In genomic region chr1:46642091-46642680, GRCh38 we compare ENCODE assay signal across 25 cellular contexts. TPM values are rescaled to one million over a fixed set of nuclear protein-coding genes. Genes with fewer than 3 reads are reported as not detected.
"Had no signal": no experiment of that assay in that cellular context is flagged by ENCODE, and none has a peak within 500 bp of the region (broad histone marks: within the 10 kb centered on the region; RNA-seq: fewer than 3 reads in every experiment).

No MANE protein-coding gene starts in this region.

- H3K27me3 ChIP-seq: brain microvascular endothelial cell, dorsolateral prefrontal cortex, heart left ventricle, neutrophil, spleen, suprapubic skin, upper lobe of right lung had no signal

- H3K27ac Mint-ChIP-seq: activated CD8-positive, alpha-beta memory T cell treated with anti-CD3 and anti-CD28 coated beads, Interleukin-2, amount 10 ng/mL, durations not matched to agents 7 days and 5 days; activated naive CD8-positive, alpha-beta T cell had no signal

- DNase-seq: activated CD4-positive, alpha-beta T cell treated with anti-CD3 and anti-CD28 coated beads for 1 hour; activated CD4-positive, alpha-beta T cell treated with anti-CD3 and anti-CD28 coated beads, Interleukin-2, amount 50 U/mL, for 48 hours; activated CD8-positive, alpha-beta memory T cell treated with anti-CD3 and anti-CD28 coated beads, Interleukin-2, amount 10 ng/mL, durations not matched to agents 7 days and 5 days; activated gamma-delta T cell; activated T-cell treated with anti-CD3 and anti-CD28 coated beads, Interleukin-2, amount 50 U/mL, for 4 hours; amygdala; brain microvascular endothelial cell; foreskin fibroblast; heart left ventricle; left colon; naive thymus-derived CD4-positive, alpha-beta T cell; posterior cingulate gyrus; right cardiac atrium; spleen; stimulated activated CD4-positive, alpha-beta T cell treated with anti-CD3 and anti-CD28 coated beads, Interleukin-2, amount 100 ng/mL, for 24 hours; stimulated activated naive CD4-positive, alpha-beta T cell treated with Interleukin-2 at 50 U/mL for 16 hours; upper lobe of right lung had no signal

- H3K9me3 ChIP-seq: heart left ventricle, neutrophil, spleen, suprapubic skin, upper lobe of right lung had no signal

- H3K4me3 ChIP-seq: dorsolateral prefrontal cortex, heart left ventricle, lung, spleen, suprapubic skin, upper lobe of right lung had no signal

- H3K27ac ChIP-seq: brain microvascular endothelial cell, neutrophil, spleen, suprapubic skin, upper lobe of right lung had no signal

- ATAC-seq: activated CD8-positive, alpha-beta memory T cell treated with anti-CD3 and anti-CD28 coated beads, Interleukin-2, amount 10 ng/mL, durations not matched to agents 7 days and 5 days; activated T-cell treated with anti-CD3 and anti-CD28 coated beads, Interleukin-2, amount 50 U/mL, for 4 hours; esophagus mucosa; heart left ventricle; left colon; naive thymus-derived CD4-positive, alpha-beta T cell; right cardiac atrium; upper lobe of right lung had no signal

- H3K9me3 Mint-ChIP-seq: activated T-cell treated with anti-CD3 and anti-CD28 coated beads, Interleukin-2, amount 50 U/mL, for 4 hours; naive thymus-derived CD4-positive, alpha-beta T cell had no signal

- H3K4me3 Mint-ChIP-seq: activated CD8-positive, alpha-beta memory T cell treated with anti-CD3 and anti-CD28 coated beads, Interleukin-2, amount 10 ng/mL, durations not matched to agents 7 days and 5 days; activated naive CD8-positive, alpha-beta T cell; activated T-cell treated with anti-CD3 and anti-CD28 coated beads, Interleukin-2, amount 50 U/mL, for 4 hours; naive thymus-derived CD4-positive, alpha-beta T cell had no signal

- H3K27me3 Mint-ChIP-seq: activated CD8-positive, alpha-beta memory T cell treated with anti-CD3 and anti-CD28 coated beads, Interleukin-2, amount 10 ng/mL, durations not matched to agents 7 days and 5 days; activated naive CD8-positive, alpha-beta T cell; naive thymus-derived CD4-positive, alpha-beta T cell had no signal

- H3K36me3 ChIP-seq: brain microvascular endothelial cell, upper lobe of right lung had no signal

- H3K4me1 Mint-ChIP-seq: activated CD8-positive, alpha-beta memory T cell treated with anti-CD3 and anti-CD28 coated beads, Interleukin-2, amount 10 ng/mL, durations not matched to agents 7 days and 5 days; naive thymus-derived CD4-positive, alpha-beta T cell had no signal

- H3K4me1 ChIP-seq: spleen, suprapubic skin had no signal

RNA-seq across cellular contexts. Expression of gene TEX38, which starts 29.5 kb away (rescaled TPM):
- total RNA-seq: activated CD8-positive, alpha-beta memory T cell treated with anti-CD3 and anti-CD28 coated beads, Interleukin-2, amount 10 ng/mL, durations not matched to agents 7 days and 5 days; activated T-cell treated with anti-CD3 and anti-CD28 coated beads, Interleukin-2, amount 50 U/mL, for 4 hours; esophagus mucosa; left colon; lung; mononuclear cell; right cardiac atrium; spleen; suprapubic skin; T-helper 2 cell treated with Interferon-gamma antibody and Interleukin-4, amounts not matched to agents 100 ng/mL and 5 ng/mL, for 36 hours; upper lobe of right lung had no signal
